ENCODE assay signal across 10 cellular contexts in the genomic region with DNA sequence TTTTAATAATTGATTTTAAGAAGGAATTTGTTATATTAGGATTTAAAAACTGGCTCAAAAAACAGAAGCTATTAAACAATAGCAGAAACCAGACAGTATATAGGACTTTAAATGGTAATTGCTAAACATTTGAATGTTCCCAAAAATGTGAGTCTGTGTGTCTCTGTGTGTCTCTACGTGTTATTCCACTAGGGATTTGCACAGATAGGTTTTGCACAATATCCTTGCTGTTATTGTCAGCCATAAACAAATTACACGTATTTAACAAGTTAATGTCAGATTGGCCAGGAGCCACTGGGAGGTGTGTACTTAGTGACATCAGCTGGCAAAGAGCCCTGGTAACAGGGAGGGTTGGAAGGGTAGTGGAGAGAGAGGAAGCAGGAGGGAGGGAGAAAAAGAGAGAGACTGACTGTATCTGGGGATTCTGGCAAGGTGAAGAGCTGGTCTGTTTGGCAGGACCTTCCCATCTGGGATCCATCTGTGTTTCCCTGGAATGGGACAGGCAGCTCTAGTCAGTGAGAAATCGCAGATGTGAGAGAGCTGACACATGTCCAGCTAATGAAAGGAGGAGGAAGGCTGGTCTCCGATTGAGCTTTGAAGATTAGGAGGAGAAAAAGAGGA.
A peak's percentile ranks its signal among the peaks of the same experiment; 100 is the strongest.
DNase-seq lines count a peak whose midpoint lies in the region; ATAC-seq, FAIRE-seq and TF ChIP-seq lines count a peak whose summit lies in the region.
"Had no signal": no experiment of that assay in that cellular context is flagged by ENCODE, and none has a peak within 500 bp of the region (broad histone marks: within the 10 kb centered on the region; RNA-seq: fewer than 3 reads in every experiment).

No MANE protein-coding gene starts in this region.

- H3K4me2 ChIP-seq in mammary epithelial cell (ENCODE audit: insufficient read depth, low read depth, low read length), result peak overlapping the region; percentile 65

- no peaks in the 10 kb centered on the region for H3K27me3 ChIP-seq in mammary epithelial cell (ENCODE audit: insufficient read depth, low read length)

- H3K79me2 ChIP-seq in mammary epithelial cell (ENCODE audit: insufficient read depth, low read length), result peaks cover 6% of the 10 kb centered on the region

- ATAC-seq in GM21825 (IDR thresholded peaks at IDR 0.05; ENCODE audit: unreplicated experiment) (no peak), HG03354 (IDR thresholded peaks at IDR 0.05; ENCODE audit: poor library complexity, severe bottlenecking, unreplicated experiment) (no peak)

- no peaks in the 10 kb centered on the region for H3K9me3 ChIP-seq in mammary epithelial cell (replicated peaks; ENCODE audit: insufficient read depth, low read length)

- dilution Hi-C loops in mammary epithelial cell (cut with HindIII; ENCODE audit: low sequenced_read_pairs), result no loop called here

- no peaks in the 10 kb centered on the region for H4K20me1 ChIP-seq in mammary epithelial cell (ENCODE audit: insufficient read depth, low read length)

- no peak overlapping the region for H3K27ac ChIP-seq in mammary epithelial cell (ENCODE audit: insufficient read depth, low read depth, low read length)
- H3K27ac ChIP-seq: HL-60, parathyroid adenoma had no signal

- WGBS in mammary epithelial cell (ENCODE audit: low coverage, missing lambda C conversion rate), result 8% methylated on average over 4 of the region's 4 CpGs

- no TSS peak for BruUV-seq in mammary epithelial cell (replicated peaks; lab: Mats Ljungman, UMichigan)

- H3K9ac ChIP-seq in mammary epithelial cell (ENCODE audit: insufficient read depth, low read length), result peak overlapping the region; percentile 16
- H3K9ac ChIP-seq: parathyroid adenoma had no signal

- in situ Hi-C loops in mammary epithelial cell (cut with MboI; ENCODE audit: low sequenced_read_pairs in 2 of 2), result no loop called here
- in situ Hi-C loops in GM13976 (cut with MboI; ENCODE audit: low sequenced_read_pairs, unreplicated experiment), result no loop called here

- H2AFZ ChIP-seq in mammary epithelial cell (ENCODE audit: low read depth, low read length), result peak overlapping the region; percentile 73
- H2AFZ ChIP-seq: parathyroid adenoma had no signal

- peaks cover 2% of the 10 kb centered on the region for H3K36me3 ChIP-seq in mammary epithelial cell (ENCODE audit: insufficient read depth, low read length)

- H3K4me3 ChIP-seq in mammary epithelial cell (replicated peaks in 1 of 3; ENCODE audit: insufficient read depth in 1 of 3, low read depth in 2 of 3, low read length in 3 of 3), result peak overlapping the region; percentile 5 to 37 (median 18)

- DNase-seq in GM19239 (ENCODE audit: insufficient read length, low spot score) (no peak), NCI-H446 treated with DMSO at 0.1 percent for 48 hours (lab: John Stamatoyannopoulos, UW) (peak; percentile 99), mammary epithelial cell (peak; percentile 82), kidney glomerular epithelial cell (lab: John Stamatoyannopoulos, UW) (peak; percentile 71), superior temporal gyrus (ENCODE audit: extremely low spot score) (peak; percentile 79), GM13976 (ENCODE audit: low spot score) (no peak)

- CTCF ChIA-PET in mammary epithelial cell (lab: Charles Lee; ENCODE audit: low non-redundant PET), result no interaction called here

- intact Hi-C loops in mammary epithelial cell (cut with micrococcal nuclease), result no loop called here

- H3K4me1 ChIP-seq in mammary epithelial cell (ENCODE audit: insufficient read depth, low read length), result peaks cover 11% of the 10 kb centered on the region

- FAIRE-seq in GM19239 (lab: Jason Lieb, UNC), result peak; percentile 14

- TF ChIP-seq CTCF in mammary epithelial cell (conservative IDR thresholded peaks at IDR 0.05 in 1 of 2, IDR thresholded peaks at IDR 0.05 in 1 of 2; ENCODE audit: extremely low read depth in 1 of 2, insufficient read depth in 1 of 2, low read depth in 1 of 2, low read length in 2 of 2) (no peak), GM13976 (IDR thresholded peaks at IDR 0.05; ENCODE audit: borderline replicate concordance, control extremely low read depth, extremely low read depth, insufficient read depth, missing control alignments) (no peak)

Comparison
In these comparisons a context has a peak if more than half of its experiments do, and no peak if none do; other contexts are left out.
1. DNase-seq: peak in NCI-H446 treated with DMSO at 0.1 percent for 48 hours (single experiment), mammary epithelial cell (single experiment), kidney glomerular epithelial cell (single experiment) and superior temporal gyrus (single experiment); none in GM19239 (single experiment) and GM13976 (single experiment).